ENCODE assay signal across 12 cellular contexts in the genomic region with DNA sequence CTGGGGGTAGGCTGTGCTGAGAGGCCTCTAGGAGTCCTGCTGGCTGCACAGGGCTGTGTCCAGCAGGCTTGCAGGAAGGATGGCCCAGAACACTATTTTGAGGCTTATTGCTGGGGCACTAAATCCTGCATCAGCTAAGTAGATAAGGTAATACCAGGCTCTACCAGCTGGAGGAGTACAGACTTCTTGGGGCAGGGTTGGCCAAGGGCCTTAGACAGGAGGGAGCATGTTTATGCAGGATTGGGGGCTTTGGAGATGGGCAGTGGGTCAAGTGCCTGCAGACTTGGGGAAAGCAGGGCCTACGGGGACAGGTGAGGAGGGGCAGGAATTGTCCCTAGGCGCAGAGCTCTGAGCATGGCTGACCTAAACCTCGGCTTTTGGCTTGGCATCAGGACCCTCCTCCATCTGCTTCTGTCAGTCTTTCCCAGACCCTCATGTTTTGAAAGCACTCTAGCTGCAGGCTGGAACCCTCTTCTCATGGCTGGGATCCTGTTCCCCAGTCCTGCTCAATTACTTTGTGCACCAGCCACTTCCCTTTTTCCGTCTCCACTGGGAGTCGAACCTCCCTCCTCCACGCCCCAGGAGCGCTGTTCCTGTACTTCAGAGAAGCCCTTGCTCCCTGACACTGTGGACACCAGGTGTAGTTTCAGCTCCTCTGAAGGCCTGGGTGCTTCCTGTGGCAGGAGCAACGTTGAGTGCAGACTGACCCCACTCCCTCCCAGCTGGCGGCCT.
DNase-seq lines count a peak whose midpoint lies in the region; ATAC-seq and TF ChIP-seq lines count a peak whose summit lies in the region.
"Had no signal": no experiment of that assay in that cellular context is flagged by ENCODE, and none has a peak within 500 bp of the region (broad histone marks: within the 10 kb centered on the region; RNA-seq: fewer than 3 reads in every experiment).

No MANE protein-coding gene starts in this region.

- DNase-seq in BE2C, result no peak
- peak in 1 of 2 experiments; percentile 32 for DNase-seq in HL-60 (ENCODE audit: low read depth in 1 of 2, low spot score in 1 of 2)
- DNase-seq in UCSD-AML1 (lab: John Stamatoyannopoulos, UW; ENCODE audit: unreplicated experiment), result peak; percentile 21
- peak; percentile 62 for DNase-seq in iPS-NIHi7 (ENCODE audit: extremely low spot score)
- DNase-seq in colonic mucosa, result no peak
- DNase-seq in NCI-H1417 treated with DMSO at 0.1 percent for 48 hours (lab: John Stamatoyannopoulos, UW), result no peak
- DNase-seq in left cardiac atrium, result no peak
- no peak for DNase-seq in NCI-H2196 (lab: John Stamatoyannopoulos, UW; ENCODE audit: unreplicated experiment)
- DNase-seq: Caco-2; NCI-H2227 treated with DMSO at 0.1 percent for 48 hours; stimulated activated naive CD4-positive, alpha-beta T cell treated with Interleukin-2 at 50 U/mL for 16 hours; T-helper 1 cell had no signal

- TF ChIP-seq CTCF in BE2C (IDR thresholded peaks at IDR 0.05; ENCODE audit: low read depth, low read length) (peak; percentile 35; the same call in 1 of the 2 replicates), HL-60 (IDR thresholded peaks at IDR 0.05; ENCODE audit: insufficient read depth, low read length) (peak; percentile 10), colonic mucosa (IDR thresholded peaks at IDR 0.05) (no peak)

- intact Hi-C loops in colonic mucosa (cut with DNase I), result no loop called here
- intact Hi-C loops in left cardiac atrium (cut with DNase I), result no loop called here

- H3K4me1 ChIP-seq in BE2C, result no peaks in the 10 kb centered on the region
- no peaks in the 10 kb centered on the region for H3K4me1 ChIP-seq in colonic mucosa
- H3K4me1 ChIP-seq: Caco-2 had no signal

- H3K27ac ChIP-seq in HL-60 (replicated peaks) (no peak overlapping the region), colonic mucosa (no peak overlapping the region)

- H3K9me3 ChIP-seq in BE2C (no peaks in the 10 kb centered on the region), colonic mucosa (no peaks in the 10 kb centered on the region)
- H3K9me3 ChIP-seq: Caco-2 had no signal

- no peaks in the 10 kb centered on the region for H3K27me3 ChIP-seq in BE2C
- H3K27me3 ChIP-seq in HL-60 (ENCODE audit: insufficient read depth, poor library complexity, severe bottlenecking), result no peaks in the 10 kb centered on the region
- no peaks in the 10 kb centered on the region for H3K27me3 ChIP-seq in colonic mucosa

- ATAC-seq in left cardiac atrium, result no peak

- H3K36me3 ChIP-seq in BE2C (no peaks in the 10 kb centered on the region), colonic mucosa (no peaks in the 10 kb centered on the region)

- H3K4me3 ChIP-seq in BE2C (ENCODE audit: low read depth, low read length), result no peak overlapping the region
- H3K4me3 ChIP-seq in HL-60 (replicated peaks; ENCODE audit: insufficient read depth, low read length), result no peak overlapping the region
- H3K4me3 ChIP-seq in colonic mucosa, result no peak overlapping the region

- no peak overlapping the region for H3K9ac ChIP-seq in colonic mucosa (ENCODE audit: low read depth in 2 of 2, low read length in 2 of 2)

Comparison
In these comparisons a context has a peak if more than half of its experiments do, and no peak if none do; other contexts are left out.
1. DNase-seq: peak in UCSD-AML1 (single experiment) and iPS-NIHi7 (single experiment); none in BE2C (single experiment), colonic mucosa (single experiment), NCI-H1417 treated with DMSO at 0.1 percent for 48 hours (single experiment), left cardiac atrium (single experiment) and NCI-H2196 (single experiment).